ENCODE assay signal across 7 cellular contexts in genomic region chr19:11435057-11435832, GRCh38. TPM values are rescaled to one million over a fixed set of nuclear protein-coding genes. Genes with fewer than 3 reads are reported as not detected.
DNase-seq lines count a peak whose midpoint lies in the region; ATAC-seq, FAIRE-seq and TF ChIP-seq lines count a peak whose summit lies in the region.

Gene ODAD3 (minus strand): TSS chr19:11435121. CDS start chr19:11435016, 105 bp downstream.
A gene with protein sequence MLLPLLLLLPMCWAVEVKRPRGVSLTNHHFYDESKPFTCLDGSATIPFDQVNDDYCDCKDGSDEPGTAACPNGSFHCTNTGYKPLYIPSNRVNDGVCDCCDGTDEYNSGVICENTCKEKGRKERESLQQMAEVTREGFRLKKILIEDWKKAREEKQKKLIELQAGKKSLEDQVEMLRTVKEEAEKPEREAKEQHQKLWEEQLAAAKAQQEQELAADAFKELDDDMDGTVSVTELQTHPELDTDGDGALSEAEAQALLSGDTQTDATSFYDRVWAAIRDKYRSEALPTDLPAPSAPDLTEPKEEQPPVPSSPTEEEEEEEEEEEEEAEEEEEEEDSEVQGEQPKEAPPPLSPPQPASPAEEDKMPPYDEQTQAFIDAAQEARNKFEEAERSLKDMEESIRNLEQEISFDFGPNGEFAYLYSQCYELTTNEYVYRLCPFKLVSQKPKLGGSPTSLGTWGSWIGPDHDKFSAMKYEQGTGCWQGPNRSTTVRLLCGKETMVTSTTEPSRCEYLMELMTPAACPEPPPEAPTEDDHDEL (plus strand): TSS chr19:11435635. CDS start chr19:11436118, 483 bp downstream.

- WGBS in GM12878 (ENCODE audit: insufficient coverage, insufficient replicate concordance, low lambda C conversion rate, missing lambda C conversion rate) = under 1% methylated on average over 53 of the region's 53 CpGs

- POLR2A ChIA-PET in GM12878 (lab: Charles Lee) = interaction anchor here (0.6 to 1.6 kb wide), 8 partner anchors 9 to 897 kb away, joined by 3 to 12 read pairs (median 4); partner anchors contain the start of gene SWSAP1

- H4K20me1 ChIP-seq in GM12878 (ENCODE audit: control insufficient read depth, insufficient read depth) = no peaks in the 10 kb centered on the region

- H3K4me3 ChIP-seq in GM12878 = peak within 1 kb of the TSS; percentile 99
- H3K4me3 ChIP-seq in retinal pigment epithelial cell (ENCODE audit: low read length) = peak within 1 kb of the TSS; percentile 98

- CTCF ChIA-PET in GM12878 (lab: Yijun Ruan, JAX) = interaction anchor here (0.6 to 2.8 kb wide), 19 partner anchors 9 to 1552 kb away, joined by 3 to 13 read pairs (median 4); partner anchors contain the start of genes CCDC159, ECSIT, EPOR and SWSAP1

- no peaks in the 10 kb centered on the region for H3K27me3 ChIP-seq in GM12878 (replicated peaks in 1 of 2; ENCODE audit: control insufficient read depth in 2 of 2, insufficient read depth in 2 of 2, low read length in 1 of 2)

- peaks cover 2 to 9% of the 10 kb centered on the region in 2 experiments; a peak in 2 of 4 replicates for H3K36me3 ChIP-seq in GM12878 (ENCODE audit: control insufficient read depth in 2 of 2, insufficient read depth in 2 of 2, low read length in 1 of 2)

- peak within 1 kb of the TSS; percentile 86 for H3K27ac ChIP-seq in GM12878 (ENCODE audit: control insufficient read depth, insufficient read depth)

- H3K4me1 ChIP-seq in GM12878 (ENCODE audit: control insufficient read depth, insufficient read depth, low read length) = peaks cover 11% of the 10 kb centered on the region

- H2AFZ ChIP-seq in GM12878 (ENCODE audit: control insufficient read depth, low read depth, low read length) = peak within 1 kb of the TSS; percentile 89

- TF ChIP-seq CTCF in GM12878 (IDR thresholded peaks at IDR 0.05 in 2 of 3, conservative IDR thresholded peaks at IDR 0.05 in 1 of 3; ENCODE audit: control insufficient read depth in 2 of 3, extremely low read depth in 1 of 3, insufficient read depth in 1 of 3, low read depth in 3 of 3, low read length in 3 of 3) (peak; percentile 87 to 94 (median 93)), retinal pigment epithelial cell (conservative IDR thresholded peaks at IDR 0.05; ENCODE audit: low read depth, low read length) (peak; percentile 87)

- intact Hi-C loops in GM12878 (cut with micrococcal nuclease; ENCODE audit: unreplicated experiment) = loop anchor here (1.0 to 5.0 kb wide), 4 partner anchors 47 to 143 kb away; partner anchors contain the start of gene ZNF653

- peak; percentile 89 for ATAC-seq in HG02981 (IDR thresholded peaks at IDR 0.05; ENCODE audit: unreplicated experiment)
- ATAC-seq in GM12878 = peak; percentile 98

- peak within 1 kb of the TSS; percentile 97 for H3K4me2 ChIP-seq in GM12878 (ENCODE audit: control insufficient read depth, insufficient read depth)

- FAIRE-seq in GM18507 (lab: Jason Lieb, UNC) (peak; percentile 100), GM12878 (lab: Jason Lieb, UNC) (peak; percentile 100)

- in situ Hi-C loops in GM12878 (cut with MboI) = no loop called here

- no TSS peak for BruUV-seq in GM12878 (replicated peaks; lab: Mats Ljungman, UMichigan)

- peaks cover 15% of the 10 kb centered on the region for H3K79me2 ChIP-seq in GM12878 (ENCODE audit: control insufficient read depth, insufficient read depth, low read length)

- no peaks in the 10 kb centered on the region for H3K9me3 ChIP-seq in GM12878 (replicated peaks; ENCODE audit: control insufficient read depth, insufficient read depth, low read length)

- DNase-seq in GM18507 (ENCODE audit: extremely low spot score, insufficient read length, low read depth) (peak; percentile 95), NCI-H2029 (lab: John Stamatoyannopoulos, UW) (peak; percentile 100), T1000 (lab: John Stamatoyannopoulos, UW) (peak; percentile 99), GM12878 (ENCODE audit: low read depth, low spot score) (peak; percentile 99), hypothalamus (lab: John Stamatoyannopoulos, UW) (peak; percentile 82 to 100 (median 100)), retinal pigment epithelial cell (ENCODE audit: low read depth) (peak; percentile 99)

- SMC1A ChIA-PET in GM12878 (lab: Charles Lee; ENCODE audit: uncharacterized antibody, unreplicated experiment) = interaction anchor here (1.0 to 1.4 kb wide), 4 partner anchors 13 to 61 kb away, joined by 3 to 6 read pairs (median 4); partner anchors contain the start of genes EPOR and SWSAP1

- H3K9ac ChIP-seq in GM12878 (ENCODE audit: control insufficient read depth, insufficient read depth, low read length) = peak within 1 kb of the TSS; percentile 92

- TF ChIP-seq EP300 in GM12878 (IDR thresholded peaks at IDR 0.05; ENCODE audit: borderline replicate concordance in 1 of 2, control insufficient read depth in 1 of 2, low read depth in 2 of 2, low read length in 2 of 2) = peak in 1 of 2 experiments; percentile 44; a peak in 1 of 4 replicates

- TF ChIP-seq RAD21 in GM12878 (IDR thresholded peaks at IDR 0.05; ENCODE audit: insufficient read depth, low read depth, low read length) = no peak

- TF ChIP-seq POLR2A in GM12878 (IDR thresholded peaks at IDR 0.05; ENCODE audit: low read depth, low read length) = peak; percentile 86

- RAD21 ChIA-PET in GM12878 (lab: Charles Lee; ENCODE audit: unreplicated experiment) = interaction anchor here (0.6 to 1.9 kb wide), 9 partner anchors 14 to 252 kb away, joined by 3 to 10 read pairs (median 4); no protein-coding TSS in a partner anchor

TF ChIP-seq in GM12878, 131 proteins besides CTCF, POLR2A, EP300 and RAD21 (continues in another document):
- TF ChIP-seq RELA (IDR thresholded peaks at IDR 0.05; ENCODE audit: borderline replicate concordance, partially characterized antibody) (peak; percentile 97), BRCA1 (IDR thresholded peaks at IDR 0.05; ENCODE audit: low read depth, low read length) (no peak), SMAD5 (IDR thresholded peaks at IDR 0.05; ENCODE audit: low read depth) (peak; percentile 81), PAX8 (IDR thresholded peaks at IDR 0.05) (no peak), POU2F2 (IDR thresholded peaks at IDR 0.05; ENCODE audit: borderline replicate concordance, low read depth, low read length) (no peak; the same call in 2 of the 3 replicates), ATF3 (IDR thresholded peaks at IDR 0.05; ENCODE audit: borderline replicate concordance, extremely low read depth, low read depth, low read length) (peak; percentile 38; the same call in 1 of the 2 replicates), IRF4 (IDR thresholded peaks at IDR 0.05; ENCODE audit: low read depth, low read length) (no peak), CBX3 (IDR thresholded peaks at IDR 0.05; ENCODE audit: borderline replicate concordance, low read depth) (no peak), SUZ12 (IDR thresholded peaks at IDR 0.05; ENCODE audit: unreplicated experiment) (no peak), ASH2L (IDR thresholded peaks at IDR 0.05; ENCODE audit: borderline replicate concordance, low read depth) (peak; percentile 64; the same call in 1 of the 2 replicates), GATAD2B (conservative IDR thresholded peaks at IDR 0.05; ENCODE audit: low read depth) (no peak)

RNA-seq across cellular contexts. Expression of gene ODAD3, which starts in this region (rescaled TPM):
- total RNA-seq in GM12878 (2013; cell fraction: nucleolus; rRNA removed) = not detected in 2 replicates
- total RNA-seq in GM12878 (2014; rRNA removed) (not detected in 2 replicates), GM12878 (2014; rRNA removed; fragmentation: Illumina TruSeq; extraction: Trizol) (not detected in 2 replicates), GM12878 (2021) (0.11 and 0.28 TPM in 2 replicates)
- 0.13 TPM for polyA plus RNA-seq in GM12878 (2011; ENCODE audit: low read depth)
- polyA plus RNA-seq in GM12878 (2011; rRNA removed) (0.20 and 0.39 TPM in 2 replicates), GM12878 (2014; fragmentation: Illumina TruSeq; extraction: Trizol) (not detected in 2 replicates), GM12878 (2014; fragmentation: Nextera tagmentation; extraction: Ambion mirVana) (not detected), GM12878 (2014; rRNA removed) (0.08 TPM in 1 of 2 replicates, not detected in the other), GM12878 (2016; fragmentation: Nextera tagmentation; extraction: Ambion mirVana) (under 1 TPM in 1 of 2 experiments, not detected in 1; 0.11 TPM)
- 0.20 and 0.24 TPM in 2 replicates for polyA plus RNA-seq in GM12878 (2011; cell fraction: cytosol; rRNA removed)
- 0.31 and 0.85 TPM in 2 replicates for polyA plus RNA-seq in GM12878 (2011; cell fraction: nucleus; rRNA removed)
- 1.0 and 1.2 TPM in 2 replicates for polyA plus RNA-seq in GM12878 (2012)
- polyA minus RNA-seq in GM12878 (2011; rRNA and poly(A)+ RNA removed) = not detected in 2 replicates
- polyA minus RNA-seq in GM12878 (2011; cell fraction: cytosol; rRNA and poly(A)+ RNA removed) = not detected in 2 replicates
- polyA minus RNA-seq in GM12878 (2011; cell fraction: nucleus; rRNA and poly(A)+ RNA removed) = 0.24 TPM in 1 of 2 replicates, not detected in the other

RNA-seq across cellular contexts. Expression of the second gene that starts in this region (rescaled TPM):
- 82.5 and 98.4 TPM in 2 replicates for total RNA-seq in GM12878 (2013; cell fraction: nucleolus; rRNA removed)
- total RNA-seq in GM12878 (2014; rRNA removed) (95.5 and 99.3 TPM in 2 replicates), GM12878 (2014; rRNA removed; fragmentation: Illumina TruSeq; extraction: Trizol) (37.9 and 40.5 TPM in 2 replicates), GM12878 (2021) (271 and 280 TPM in 2 replicates)
- 102 TPM for polyA plus RNA-seq in GM12878 (2011; ENCODE audit: low read depth)
- polyA plus RNA-seq in GM12878 (2011; rRNA removed) (31.5 and 42.0 TPM in 2 replicates), GM12878 (2014; fragmentation: Illumina TruSeq; extraction: Trizol) (60.5 and 97.4 TPM in 2 replicates), GM12878 (2014; fragmentation: Nextera tagmentation; extraction: Ambion mirVana) (1 to 10 TPM; 1.1 to 5.2 TPM), GM12878 (2014; rRNA removed) (110 and 125 TPM in 2 replicates), GM12878 (2016; fragmentation: Nextera tagmentation; extraction: Ambion mirVana) (10 to 100 TPM; 42.0 to 46.1 TPM)
- 77.2 and 88.9 TPM in 2 replicates for polyA plus RNA-seq in GM12878 (2011; cell fraction: cytosol; rRNA removed)
- 270 and 309 TPM in 2 replicates for polyA plus RNA-seq in GM12878 (2011; cell fraction: nucleus; rRNA removed)
- 225 and 255 TPM in 2 replicates for polyA plus RNA-seq in GM12878 (2012)
- polyA minus RNA-seq in GM12878 (2011; rRNA and poly(A)+ RNA removed) = 47.5 and 73.1 TPM in 2 replicates
- 83.8 and 90.2 TPM in 2 replicates for polyA minus RNA-seq in GM12878 (2011; cell fraction: cytosol; rRNA and poly(A)+ RNA removed)
- 53.7 and 95.3 TPM in 2 replicates for polyA minus RNA-seq in GM12878 (2011; cell fraction: nucleus; rRNA and poly(A)+ RNA removed)

Comparison
In these comparisons a context has a peak if more than half of its experiments do, and no peak if none do; other contexts are left out.
1. Peak in every context shown above with its lines: DNase-seq, ATAC-seq, H3K4me3 ChIP-seq and H3K27ac ChIP-seq.